Comparison of ENCODE assay signal across 12 cellular contexts in the genomic region with DNA sequence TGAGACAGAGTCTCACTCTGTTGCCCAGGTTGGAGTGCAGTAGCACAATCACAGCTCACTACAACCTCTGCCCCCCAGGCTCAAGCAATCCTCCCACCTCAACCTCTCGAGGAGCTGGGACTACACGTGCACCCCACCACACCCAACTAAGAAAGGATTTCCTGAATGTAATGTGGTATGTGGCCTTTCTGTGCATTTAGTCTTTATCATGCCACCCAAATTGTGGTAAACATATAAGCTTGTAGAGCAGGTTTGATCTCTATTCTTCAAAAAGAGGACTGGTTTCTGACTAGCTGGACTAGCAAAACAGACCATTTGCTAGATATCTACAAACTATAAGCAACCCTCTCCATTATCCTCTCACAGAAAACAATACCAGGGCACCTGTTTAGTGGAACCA. TPM values are rescaled to one million over a fixed set of nuclear protein-coding genes. Genes with fewer than 3 reads are reported as not detected.
DNase-seq lines count a peak whose midpoint lies in the region; ATAC-seq and TF ChIP-seq lines count a peak whose summit lies in the region.
"Had no signal": no experiment of that assay in that cellular context is flagged by ENCODE, and none has a peak within 500 bp of the region (broad histone marks: within the 10 kb centered on the region; RNA-seq: fewer than 3 reads in every experiment).

No MANE protein-coding gene starts in this region.

- POLR2A ChIA-PET in T-cell (lab: Charles Lee): interaction anchor here (0.6 to 0.7 kb wide), 4 partner anchors 28 to 518 kb away, joined by 3 to 5 read pairs (median 4); no protein-coding TSS in a partner anchor

- H3K27ac Mint-ChIP-seq in activated naive CD4-positive, alpha-beta T cell treated with anti-CD3 and anti-CD28 coated beads for 36 hours: peak overlapping the region; percentile 95
- peak overlapping the region; percentile 96 for H3K27ac Mint-ChIP-seq in T-cell

- H3K36me3 Mint-ChIP-seq in activated naive CD4-positive, alpha-beta T cell treated with anti-CD3 and anti-CD28 coated beads for 36 hours (ENCODE audit: low read depth): peaks cover 5% of the 10 kb centered on the region
- H3K36me3 Mint-ChIP-seq in T-cell: no peaks in the 10 kb centered on the region

- peak overlapping the region; percentile 54 for H3K4me3 Mint-ChIP-seq in activated naive CD4-positive, alpha-beta T cell treated with anti-CD3 and anti-CD28 coated beads for 36 hours
- H3K4me3 Mint-ChIP-seq in T-cell: peak overlapping the region in 2 of 3 donors; percentile 41 to 47

- H3K9me3 Mint-ChIP-seq in activated naive CD4-positive, alpha-beta T cell treated with anti-CD3 and anti-CD28 coated beads for 36 hours: no peaks in the 10 kb centered on the region
- H3K9me3 Mint-ChIP-seq in T-cell: peaks cover 0 to 3% (median 2%) of the 10 kb centered on the region in 3 donors

- peaks cover 0 to 36% (median 5%) of the 10 kb centered on the region in 4 donors for H3K4me1 ChIP-seq in stomach

- H3K4me3 ChIP-seq in stomach: no peak overlapping the region
- H3K4me3 ChIP-seq: ascending aorta, upper lobe of left lung had no signal

- TF ChIP-seq EP300 in stomach (IDR thresholded peaks at IDR 0.05): no peak

- ATAC-seq in T-cell (replicated peaks in 1 of 4) (peak in 3 of 4 experiments; percentile 30 to 58 (median 57)), GM19324 (IDR thresholded peaks at IDR 0.05; ENCODE audit: low FRiP score, unreplicated experiment) (no peak)

- H3K27me3 ChIP-seq in stomach: no peaks in the 10 kb centered on the region
- H3K27me3 ChIP-seq: ascending aorta, upper lobe of left lung had no signal

- peaks cover 35% of the 10 kb centered on the region for H3K4me1 Mint-ChIP-seq in activated naive CD4-positive, alpha-beta T cell treated with anti-CD3 and anti-CD28 coated beads for 36 hours (ENCODE audit: low read depth)
- peaks cover 37 to 39% (median 38%) of the 10 kb centered on the region in 3 donors for H3K4me1 Mint-ChIP-seq in T-cell

- CTCF ChIA-PET in activated naive CD4-positive, alpha-beta T cell treated with anti-CD3 and anti-CD28 coated beads for 36 hours (lab: Charles Lee): interaction anchor here (0.7 to 2.2 kb wide), 3 partner anchors 115 to 205 kb away, joined by 3 to 9 read pairs (median 4); no protein-coding TSS in a partner anchor
- CTCF ChIA-PET in T-cell (lab: Charles Lee): interaction anchor here (0.6 to 1.5 kb wide), 4 partner anchors 17 to 1982 kb away, joined by 3 to 6 read pairs (median 4); partner anchors contain the start of gene ELOVL6 (in 1 of the 2)

- intact Hi-C loops in activated naive CD4-positive, alpha-beta T cell treated with anti-CD3 and anti-CD28 coated beads for 36 hours (cut with micrococcal nuclease): loop anchor here (1.0 to 5.0 kb wide), 4 partner anchors 29 to 132 kb away; no protein-coding TSS in a partner anchor
- intact Hi-C loops in stomach (cut with DNase I; ENCODE audit: low total_unique reads): no loop called here

- DNase-seq in activated naive CD4-positive, alpha-beta T cell treated with anti-CD3 and anti-CD28 coated beads for 36 hours: peak; percentile 6
- no peak for DNase-seq in activated naive CD4-positive, alpha-beta T cell treated with Interleukin-2 at 50 U/mL for 16 hours
- DNase-seq in T-cell (peak in 5 of 34 experiments; percentile 1 to 7 (median 3)), epithelial cell of prostate (ENCODE audit: low read depth, low spot score) (no peak), stomach (no peak), NCI-H187 (lab: John Stamatoyannopoulos, UW) (no peak), kidney glomerular epithelial cell (lab: John Stamatoyannopoulos, UW) (no peak)
- DNase-seq: kidney, NCI-H2081 treated with DMSO at 0.1 percent for 48 hours, upper lobe of left lung had no signal

- TF ChIP-seq CTCF in stomach (IDR thresholded peaks at IDR 0.05): no peak

- H3K27ac ChIP-seq in epithelial cell of prostate (peak overlapping the region; percentile 88), stomach (peak overlapping the region in 3 of 5 donors; percentile 6 to 61 (median 36))
- H3K27ac ChIP-seq: upper lobe of left lung had no signal

- WGBS in stomach, 5 donors: 20 to 48% (median 30%) methylated on average over 2 of the region's 2 CpGs

- H3K9me3 ChIP-seq in stomach: no peaks in the 10 kb centered on the region
- H3K9me3 ChIP-seq: ascending aorta, upper lobe of left lung had no signal

- H3K27me3 Mint-ChIP-seq in activated naive CD4-positive, alpha-beta T cell treated with anti-CD3 and anti-CD28 coated beads for 36 hours (ENCODE audit: low read depth): no peaks in the 10 kb centered on the region
- H3K27me3 Mint-ChIP-seq in T-cell: no peaks in the 10 kb centered on the region

- no peak for TF ChIP-seq POLR2A in stomach (IDR thresholded peaks at IDR 0.05)

- H3K36me3 ChIP-seq in stomach: no peaks in the 10 kb centered on the region
- H3K36me3 ChIP-seq: ascending aorta, upper lobe of left lung had no signal

RNA-seq across cellular contexts. Expression of gene ELOVL6, which starts 33.6 kb away (rescaled TPM):
- total RNA-seq in activated naive CD4-positive, alpha-beta T cell treated with anti-CD3 and anti-CD28 coated beads for 36 hours: 1 to 10 TPM; 7.2 to 7.9 TPM
- total RNA-seq in T-cell (1 to 10 TPM; 1.1 to 2.9 (median 2.0) TPM), stomach (10 to 100 TPM in 1 of 5 donors, 1 to 10 TPM in 4; 3.3 to 27.9 (median 4.1) TPM)
- polyA plus RNA-seq in stomach: 1 to 10 TPM; 3.2 to 7.0 (median 4.7) TPM
